11 cellular contexts compared by ENCODE assay signal in genomic region chr6:19180348-19181073, GRCh38.
DNase-seq lines count a peak whose midpoint lies in the region; ATAC-seq and TF ChIP-seq lines count a peak whose summit lies in the region.
"Had no signal": no experiment of that assay in that cellular context is flagged by ENCODE, and none has a peak within 500 bp of the region (broad histone marks: within the 10 kb centered on the region; RNA-seq: fewer than 3 reads in every experiment).

No MANE protein-coding gene starts in this region.

- H3K9me3 ChIP-seq in adipocyte (ENCODE audit: control insufficient read depth, low read length) (peaks cover 10% of the 10 kb centered on the region), mucosa of rectum (ENCODE audit: control insufficient read depth in 2 of 2, low read length in 2 of 2) (peaks cover 0 to 3% of the 10 kb centered on the region in 2 donors), transverse colon (no peaks in the 10 kb centered on the region)

- intact Hi-C loops in head of caudate nucleus (cut with DNase I) (no loop called here), transverse colon (cut with DNase I; ENCODE audit: low total_unique reads) (no loop called here)

- no peak overlapping the region for H3K27ac Mint-ChIP-seq in stimulated activated memory B cell treated with anti-CD40 and anti-IgM and Interleukin-4, amounts not matched to agents 10 μg/mL and 1 μg/mL and 100 μg/mL, for 72 hours

- H3K27me3 ChIP-seq in adipocyte (replicated peaks; ENCODE audit: control insufficient read depth, insufficient read depth, low read length) (no peaks in the 10 kb centered on the region), mucosa of rectum (ENCODE audit: control insufficient read depth in 2 of 2, insufficient read depth in 2 of 2, low read length in 2 of 2) (no peaks in the 10 kb centered on the region), transverse colon (no peaks in the 10 kb centered on the region)

- H3K36me3 Mint-ChIP-seq in stimulated activated memory B cell treated with anti-CD40 and anti-IgM and Interleukin-4, amounts not matched to agents 10 μg/mL and 1 μg/mL and 100 μg/mL, for 72 hours = no peaks in the 10 kb centered on the region

- TF ChIP-seq POLR2A in transverse colon (IDR thresholded peaks at IDR 0.05) = no peak

- DNase-seq in adipocyte (ENCODE audit: low read depth) (peak; percentile 2), head of caudate nucleus (peak in 26 of 42 donors; percentile 1 to 54 (median 17)), transverse colon (peak; percentile 36), NCI-H2196 treated with DMSO at 0.1 percent for 48 hours (lab: John Stamatoyannopoulos, UW; ENCODE audit: unreplicated experiment) (no peak), GF-D8 (lab: John Stamatoyannopoulos, UW) (no peak)
- no peak for DNase-seq in effector CD4-positive, alpha-beta T cell
- DNase-seq: GOT3, NCI-H2107, T-helper 9 cell had no signal

- no peak overlapping the region for H3K4me3 Mint-ChIP-seq in stimulated activated memory B cell treated with anti-CD40 and anti-IgM and Interleukin-4, amounts not matched to agents 10 μg/mL and 1 μg/mL and 100 μg/mL, for 72 hours

- ATAC-seq in stimulated activated memory B cell treated with anti-CD40 and anti-IgM and Interleukin-4, amounts not matched to agents 10 μg/mL and 1 μg/mL and 100 μg/mL, for 72 hours = no peak

- peaks cover 7% of the 10 kb centered on the region for H3K4me1 ChIP-seq in adipocyte (ENCODE audit: control insufficient read depth, insufficient read depth, low read length)
- no peaks in the 10 kb centered on the region for H3K4me1 ChIP-seq in mucosa of rectum (ENCODE audit: control insufficient read depth in 2 of 2, insufficient read depth in 2 of 2, low read length in 2 of 2)
- H3K4me1 ChIP-seq in transverse colon = no peaks in the 10 kb centered on the region

- 37 to 52% methylated on average over 8 to 12 of the region's 13 CpGs for WGBS in transverse colon (ENCODE audit: low coverage in 1 of 2), 2 donors

- peaks cover 26% of the 10 kb centered on the region for H3K9me3 Mint-ChIP-seq in stimulated activated memory B cell treated with anti-CD40 and anti-IgM and Interleukin-4, amounts not matched to agents 10 μg/mL and 1 μg/mL and 100 μg/mL, for 72 hours

- in situ Hi-C loops in transverse colon (cut with MboI; ENCODE audit: low pct_ligation_motif_present in 1 of 4, low pct_unique_long_range_greater_than_20kb in 1 of 4, low sequenced_read_pairs in 3 of 4) = no loop called here

- H3K9ac ChIP-seq in adipocyte (ENCODE audit: low read length) (no peak overlapping the region), mucosa of rectum (ENCODE audit: low read depth in 1 of 2, low read length in 2 of 2) (no peak overlapping the region)

- H3K27ac ChIP-seq in mucosa of rectum (ENCODE audit: low read depth in 2 of 2, low read length in 2 of 2) (peak overlapping the region; percentile 4 to 27), transverse colon (peak overlapping the region; percentile 29 to 51 (median 44))

- TF ChIP-seq EP300 in transverse colon (IDR thresholded peaks at IDR 0.05; ENCODE audit: low read depth) = no peak

- H3K36me3 ChIP-seq in adipocyte (ENCODE audit: control insufficient read depth, insufficient read depth, low read length, severe bottlenecking) (no peaks in the 10 kb centered on the region), mucosa of rectum (ENCODE audit: control insufficient read depth in 2 of 2, insufficient read depth in 2 of 2, low read length in 2 of 2) (no peaks in the 10 kb centered on the region), transverse colon (no peaks in the 10 kb centered on the region)

- H3K4me3 ChIP-seq in adipocyte (ENCODE audit: low read length) (no peak overlapping the region), mucosa of rectum (ENCODE audit: low read length in 2 of 2) (no peak overlapping the region), transverse colon (no peak overlapping the region)

- TF ChIP-seq CTCF in transverse colon (IDR thresholded peaks at IDR 0.05) = no peak

- H3K4me1 Mint-ChIP-seq in stimulated activated memory B cell treated with anti-CD40 and anti-IgM and Interleukin-4, amounts not matched to agents 10 μg/mL and 1 μg/mL and 100 μg/mL, for 72 hours = no peaks in the 10 kb centered on the region

- H3K27me3 Mint-ChIP-seq in stimulated activated memory B cell treated with anti-CD40 and anti-IgM and Interleukin-4, amounts not matched to agents 10 μg/mL and 1 μg/mL and 100 μg/mL, for 72 hours = no peaks in the 10 kb centered on the region

Comparison
In these comparisons a context has a peak if more than half of its experiments do, and no peak if none do; other contexts are left out.
1. DNase-seq: peak in adipocyte (single experiment), head of caudate nucleus (26 of 42) and transverse colon (single experiment); none in NCI-H2196 treated with DMSO at 0.1 percent for 48 hours (single experiment), effector CD4-positive, alpha-beta T cell (single experiment) and GF-D8 (single experiment).